ENCODE assay signal across 1 cellular context in the genomic region with DNA sequence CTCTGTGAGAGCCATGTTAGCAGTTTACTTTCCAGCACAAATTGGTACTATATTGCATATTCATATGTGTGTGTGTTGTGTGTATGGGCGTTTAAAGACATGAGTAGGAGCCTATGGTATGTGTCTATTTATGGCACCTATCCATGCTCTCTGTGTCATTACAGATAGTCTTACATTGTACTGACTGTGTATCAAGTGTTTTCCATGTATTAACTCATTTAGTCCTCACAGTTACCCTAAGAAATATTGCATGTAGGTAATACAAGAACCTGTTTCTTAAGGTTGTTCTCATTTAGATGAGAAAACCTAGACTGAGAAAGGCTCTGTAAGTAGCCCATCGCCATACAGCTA.
TF ChIP-seq lines count a peak whose summit lies in the region.

No MANE protein-coding gene starts in this region.

TF ChIP-seq in GM12878, 131 proteins besides CTCF, POLR2A, EP300 and RAD21:
- TF ChIP-seq, protein P1, sequence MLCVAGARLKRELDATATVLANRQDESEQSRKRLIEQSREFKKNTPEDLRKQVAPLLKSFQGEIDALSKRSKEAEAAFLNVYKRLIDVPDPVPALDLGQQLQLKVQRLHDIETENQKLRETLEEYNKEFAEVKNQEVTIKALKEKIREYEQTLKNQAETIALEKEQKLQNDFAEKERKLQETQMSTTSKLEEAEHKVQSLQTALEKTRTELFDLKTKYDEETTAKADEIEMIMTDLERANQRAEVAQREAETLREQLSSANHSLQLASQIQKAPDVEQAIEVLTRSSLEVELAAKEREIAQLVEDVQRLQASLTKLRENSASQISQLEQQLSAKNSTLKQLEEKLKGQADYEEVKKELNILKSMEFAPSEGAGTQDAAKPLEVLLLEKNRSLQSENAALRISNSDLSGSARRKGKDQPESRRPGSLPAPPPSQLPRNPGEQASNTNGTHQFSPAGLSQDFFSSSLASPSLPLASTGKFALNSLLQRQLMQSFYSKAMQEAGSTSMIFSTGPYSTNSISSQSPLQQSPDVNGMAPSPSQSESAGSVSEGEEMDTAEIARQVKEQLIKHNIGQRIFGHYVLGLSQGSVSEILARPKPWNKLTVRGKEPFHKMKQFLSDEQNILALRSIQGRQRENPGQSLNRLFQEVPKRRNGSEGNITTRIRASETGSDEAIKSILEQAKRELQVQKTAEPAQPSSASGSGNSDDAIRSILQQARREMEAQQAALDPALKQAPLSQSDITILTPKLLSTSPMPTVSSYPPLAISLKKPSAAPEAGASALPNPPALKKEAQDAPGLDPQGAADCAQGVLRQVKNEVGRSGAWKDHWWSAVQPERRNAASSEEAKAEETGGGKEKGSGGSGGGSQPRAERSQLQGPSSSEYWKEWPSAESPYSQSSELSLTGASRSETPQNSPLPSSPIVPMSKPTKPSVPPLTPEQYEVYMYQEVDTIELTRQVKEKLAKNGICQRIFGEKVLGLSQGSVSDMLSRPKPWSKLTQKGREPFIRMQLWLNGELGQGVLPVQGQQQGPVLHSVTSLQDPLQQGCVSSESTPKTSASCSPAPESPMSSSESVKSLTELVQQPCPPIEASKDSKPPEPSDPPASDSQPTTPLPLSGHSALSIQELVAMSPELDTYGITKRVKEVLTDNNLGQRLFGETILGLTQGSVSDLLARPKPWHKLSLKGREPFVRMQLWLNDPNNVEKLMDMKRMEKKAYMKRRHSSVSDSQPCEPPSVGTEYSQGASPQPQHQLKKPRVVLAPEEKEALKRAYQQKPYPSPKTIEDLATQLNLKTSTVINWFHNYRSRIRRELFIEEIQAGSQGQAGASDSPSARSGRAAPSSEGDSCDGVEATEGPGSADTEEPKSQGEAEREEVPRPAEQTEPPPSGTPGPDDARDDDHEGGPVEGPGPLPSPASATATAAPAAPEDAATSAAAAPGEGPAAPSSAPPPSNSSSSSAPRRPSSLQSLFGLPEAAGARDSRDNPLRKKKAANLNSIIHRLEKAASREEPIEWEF (IDR thresholded peaks at IDR 0.05; ENCODE audit: insufficient replicate concordance, low read depth, low read length) = no peak
- TF ChIP-seq SMAD5 (IDR thresholded peaks at IDR 0.05; ENCODE audit: low read depth) (no peak), HDAC6 (IDR thresholded peaks at IDR 0.05; ENCODE audit: unreplicated experiment) (no peak), SPI1 (IDR thresholded peaks at IDR 0.05; ENCODE audit: borderline replicate concordance, insufficient read depth, low read depth, low read length) (no peak), ZZZ3 (IDR thresholded peaks at IDR 0.05; ENCODE audit: control insufficient read depth, insufficient read length, low read depth) (no peak), NR2C1 (IDR thresholded peaks at IDR 0.05) (no peak), NBN (IDR thresholded peaks at IDR 0.05) (no peak), CREB1 (IDR thresholded peaks at IDR 0.05; ENCODE audit: low read depth) (no peak), EED (IDR thresholded peaks at IDR 0.05; ENCODE audit: low read depth) (no peak), LARP7 (IDR thresholded peaks at IDR 0.05) (no peak), SIN3A (IDR thresholded peaks at IDR 0.05; ENCODE audit: low read depth, low read length) (no peak), PML (IDR thresholded peaks at IDR 0.05; ENCODE audit: low read length) (no peak)
- TF ChIP-seq, protein P2, sequence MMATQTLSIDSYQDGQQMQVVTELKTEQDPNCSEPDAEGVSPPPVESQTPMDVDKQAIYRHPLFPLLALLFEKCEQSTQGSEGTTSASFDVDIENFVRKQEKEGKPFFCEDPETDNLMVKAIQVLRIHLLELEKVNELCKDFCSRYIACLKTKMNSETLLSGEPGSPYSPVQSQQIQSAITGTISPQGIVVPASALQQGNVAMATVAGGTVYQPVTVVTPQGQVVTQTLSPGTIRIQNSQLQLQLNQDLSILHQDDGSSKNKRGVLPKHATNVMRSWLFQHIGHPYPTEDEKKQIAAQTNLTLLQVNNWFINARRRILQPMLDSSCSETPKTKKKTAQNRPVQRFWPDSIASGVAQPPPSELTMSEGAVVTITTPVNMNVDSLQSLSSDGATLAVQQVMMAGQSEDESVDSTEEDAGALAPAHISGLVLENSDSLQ (IDR thresholded peaks at IDR 0.05) = no peak
- TF ChIP-seq, protein P3, sequence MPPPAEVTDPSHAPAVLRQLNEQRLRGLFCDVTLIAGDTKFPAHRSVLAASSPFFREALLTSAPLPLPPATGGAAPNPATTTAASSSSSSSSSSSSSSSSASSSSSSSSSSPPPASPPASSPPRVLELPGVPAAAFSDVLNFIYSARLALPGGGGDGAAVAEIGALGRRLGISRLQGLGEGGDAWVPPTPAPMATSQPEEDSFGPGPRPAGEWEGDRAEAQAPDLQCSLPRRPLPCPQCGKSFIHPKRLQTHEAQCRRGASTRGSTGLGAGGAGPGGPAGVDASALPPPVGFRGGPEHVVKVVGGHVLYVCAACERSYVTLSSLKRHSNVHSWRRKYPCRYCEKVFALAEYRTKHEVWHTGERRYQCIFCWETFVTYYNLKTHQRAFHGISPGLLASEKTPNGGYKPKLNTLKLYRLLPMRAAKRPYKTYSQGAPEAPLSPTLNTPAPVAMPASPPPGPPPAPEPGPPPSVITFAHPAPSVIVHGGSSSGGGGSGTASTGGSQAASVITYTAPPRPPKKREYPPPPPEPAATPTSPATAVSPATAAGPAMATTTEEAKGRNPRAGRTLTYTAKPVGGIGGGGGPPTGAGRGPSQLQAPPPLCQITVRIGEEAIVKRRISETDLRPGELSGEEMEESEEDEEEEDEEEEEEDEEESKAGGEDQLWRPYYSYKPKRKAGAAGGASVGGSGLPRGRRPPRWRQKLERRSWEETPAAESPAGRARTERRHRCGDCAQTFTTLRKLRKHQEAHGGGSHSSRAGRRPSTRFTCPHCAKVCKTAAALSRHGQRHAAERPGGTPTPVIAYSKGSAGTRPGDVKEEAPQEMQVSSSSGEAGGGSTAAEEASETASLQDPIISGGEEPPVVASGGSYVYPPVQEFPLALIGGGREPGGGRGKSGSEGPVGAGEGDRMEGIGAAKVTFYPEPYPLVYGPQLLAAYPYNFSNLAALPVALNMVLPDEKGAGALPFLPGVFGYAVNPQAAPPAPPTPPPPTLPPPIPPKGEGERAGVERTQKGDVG (CRISPR knock-in tag; IDR thresholded peaks at IDR 0.05) = no peak
